ENCODE assay signal across 14 cellular contexts in genomic region chr11:47786373-47786772, GRCh38. TPM values are rescaled to one million over a fixed set of nuclear protein-coding genes. Genes with fewer than 3 reads are reported as not detected.
DNase-seq lines count a peak whose midpoint lies in the region; ATAC-seq and TF ChIP-seq lines count a peak whose summit lies in the region.
"Had no signal": no experiment of that assay in that cellular context is flagged by ENCODE, and none has a peak within 500 bp of the region (broad histone marks: within the 10 kb centered on the region; RNA-seq: fewer than 3 reads in every experiment).

No MANE protein-coding gene starts in this region.

- H3K27ac Mint-ChIP-seq in activated CD8-positive, alpha-beta memory T cell treated with anti-CD3 and anti-CD28 coated beads, Interleukin-2, amount 10 ng/mL, durations not matched to agents 7 days and 5 days = no peak overlapping the region
- H3K27ac Mint-ChIP-seq: IgD-negative memory B cell had no signal

- H3K36me3 Mint-ChIP-seq in activated CD8-positive, alpha-beta memory T cell treated with anti-CD3 and anti-CD28 coated beads, Interleukin-2, amount 10 ng/mL, durations not matched to agents 7 days and 5 days = peaks cover 45% of the 10 kb centered on the region

- peaks cover 10% of the 10 kb centered on the region for H3K4me1 Mint-ChIP-seq in activated CD8-positive, alpha-beta memory T cell treated with anti-CD3 and anti-CD28 coated beads, Interleukin-2, amount 10 ng/mL, durations not matched to agents 7 days and 5 days
- H3K4me1 Mint-ChIP-seq: IgD-negative memory B cell had no signal

- no peak overlapping the region for H3K4me3 Mint-ChIP-seq in activated CD8-positive, alpha-beta memory T cell treated with anti-CD3 and anti-CD28 coated beads, Interleukin-2, amount 10 ng/mL, durations not matched to agents 7 days and 5 days
- H3K4me3 Mint-ChIP-seq: IgD-negative memory B cell had no signal

- TF ChIP-seq CTCF in cardiac fibroblast (IDR thresholded peaks at IDR 0.05; ENCODE audit: low read depth, low read length) = no peak

- DNase-seq in NCI-H2107 treated with DMSO at 0.1 percent for 48 hours (lab: John Stamatoyannopoulos, UW; ENCODE audit: unreplicated experiment) (peak; percentile 29), NCI-H2107 (lab: John Stamatoyannopoulos, UW) (no peak), NCI-H1105 treated with DMSO at 0.1 percent for 48 hours (lab: John Stamatoyannopoulos, UW) (peak; percentile 72), cardiac fibroblast (ENCODE audit: low read depth in 2 of 2) (peak; percentile 59 to 75), iris pigment epithelial cell (ENCODE audit: low read depth) (peak; percentile 77), AML-193 (lab: John Stamatoyannopoulos, UW) (no peak)
- no peak for DNase-seq in activated CD8-positive, alpha-beta memory T cell treated with anti-CD3 and anti-CD28 coated beads, Interleukin-2, amount 10 ng/mL, durations not matched to agents 7 days and 5 days
- DNase-seq: activated CD8-positive, alpha-beta memory T cell treated with anti-CD3 and anti-CD28 coated beads, Interleukin-2, amount 50 U/mL, for 4 hours; cortex of kidney; NCI-H1417 treated with DMSO at 0.1 percent for 48 hours; ovary; WERI-Rb-1 had no signal

- no peaks in the 10 kb centered on the region for H3K27me3 Mint-ChIP-seq in activated CD8-positive, alpha-beta memory T cell treated with anti-CD3 and anti-CD28 coated beads, Interleukin-2, amount 10 ng/mL, durations not matched to agents 7 days and 5 days
- H3K27me3 Mint-ChIP-seq: IgD-negative memory B cell had no signal

- no peak for ATAC-seq in activated CD8-positive, alpha-beta memory T cell treated with anti-CD3 and anti-CD28 coated beads, Interleukin-2, amount 10 ng/mL, durations not matched to agents 7 days and 5 days
- no peak for ATAC-seq in HG02938 (IDR thresholded peaks at IDR 0.05; ENCODE audit: unreplicated experiment)

- CTCF ChIA-PET in activated CD8-positive, alpha-beta memory T cell treated with anti-CD3 and anti-CD28 coated beads, Interleukin-2, amount 10 ng/mL, durations not matched to agents 7 days and 5 days (lab: Charles Lee) = no interaction called here

- no peaks in the 10 kb centered on the region for H3K9me3 Mint-ChIP-seq in activated CD8-positive, alpha-beta memory T cell treated with anti-CD3 and anti-CD28 coated beads, Interleukin-2, amount 10 ng/mL, durations not matched to agents 7 days and 5 days (ENCODE audit: low read depth)
- H3K9me3 Mint-ChIP-seq: IgD-negative memory B cell had no signal

- no peak overlapping the region for H3K4me3 ChIP-seq in cardiac fibroblast (replicated peaks in 1 of 2; ENCODE audit: low read depth in 2 of 2, low read length in 2 of 2)
- H3K4me3 ChIP-seq: ovary had no signal

RNA-seq across cellular contexts. Expression of gene FNBP4, which starts 19.2 kb away (rescaled TPM):
- total RNA-seq in activated CD8-positive, alpha-beta memory T cell treated with anti-CD3 and anti-CD28 coated beads, Interleukin-2, amount 10 ng/mL, durations not matched to agents 7 days and 5 days = 100 to 1,000 TPM; 142 to 182 TPM

Comparison
In these comparisons a context has a peak if more than half of its experiments do, and no peak if none do; other contexts are left out.
1. DNase-seq: peak in NCI-H2107 treated with DMSO at 0.1 percent for 48 hours (single experiment), NCI-H1105 treated with DMSO at 0.1 percent for 48 hours (single experiment), cardiac fibroblast (2 of 2) and iris pigment epithelial cell (single experiment); none in NCI-H2107 (single experiment), activated CD8-positive, alpha-beta memory T cell treated with anti-CD3 and anti-CD28 coated beads, Interleukin-2, amount 10 ng/mL, durations not matched to agents 7 days and 5 days (single experiment) and AML-193 (0 of 2).